22 cellular contexts compared by ENCODE assay signal in genomic region chr6:102051720-102052119, GRCh38.
"Had no signal": no experiment of that assay in that cellular context is flagged by ENCODE, and none has a peak within 500 bp of the region (broad histone marks: within the 10 kb centered on the region; RNA-seq: fewer than 3 reads in every experiment).

No MANE protein-coding gene starts in this region.

- H3K27ac ChIP-seq: colonic mucosa, coronary artery, dorsolateral prefrontal cortex, epithelial cell of prostate, esophagus muscularis mucosa, esophagus squamous epithelium, foreskin keratinocyte, gastrocnemius medialis, gastroesophageal sphincter, heart left ventricle, heart right ventricle had no signal

- H3K27me3 ChIP-seq: colonic mucosa, dorsolateral prefrontal cortex, esophagus muscularis mucosa, esophagus squamous epithelium, foreskin keratinocyte, gastrocnemius medialis, gastroesophageal sphincter, heart left ventricle, heart right ventricle had no signal

- H3K4me1 ChIP-seq: colonic mucosa, esophagus muscularis mucosa, esophagus squamous epithelium, foreskin keratinocyte, gastrocnemius medialis, gastroesophageal sphincter, heart left ventricle, heart right ventricle had no signal

- DNase-seq: colonic mucosa; cortex of kidney; dorsolateral prefrontal cortex; effector CD4-positive, alpha-beta T cell; effector CD8-positive, alpha-beta T cell; effector memory CD4-positive, alpha-beta T cell; effector memory CD8-positive, alpha-beta T cell; endodermal cell; erythroblast; esophagus squamous epithelium; foreskin fibroblast; foreskin keratinocyte; foreskin melanocyte; gastrocnemius medialis; glutamatergic neuron; head of caudate nucleus; heart left ventricle; heart right ventricle had no signal

- H3K4me3 ChIP-seq: colonic mucosa, coronary artery, dorsolateral prefrontal cortex, esophagus muscularis mucosa, esophagus squamous epithelium, gastrocnemius medialis, gastroesophageal sphincter, heart left ventricle, heart right ventricle had no signal

- H3K9me3 ChIP-seq: colonic mucosa, esophagus muscularis mucosa, esophagus squamous epithelium, gastrocnemius medialis, gastroesophageal sphincter, heart left ventricle had no signal

- H3K36me3 ChIP-seq: colonic mucosa, esophagus muscularis mucosa, esophagus squamous epithelium, gastrocnemius medialis, gastroesophageal sphincter, heart left ventricle, heart right ventricle had no signal
